ENCODE assay signal across 8 cellular contexts in genomic region chr5:74639538-74640449, GRCh38. TPM values are rescaled to one million over a fixed set of nuclear protein-coding genes. Genes with fewer than 3 reads are reported as not detected.
DNase-seq lines count a peak whose midpoint lies in the region; ATAC-seq and TF ChIP-seq lines count a peak whose summit lies in the region.

No MANE protein-coding gene starts in this region.

- peak overlapping the region; percentile 59 to 79 (median 76) for H3K4me3 ChIP-seq in Peyer's patch
- H3K4me3 ChIP-seq in heart right ventricle = peak overlapping the region; percentile 36 to 89 (median 81)
- peak overlapping the region; percentile 78 for H3K4me3 ChIP-seq in psoas muscle

- peak in 3 of 6 experiments; percentile 28 to 38 (median 32) for TF ChIP-seq CTCF in Peyer's patch (IDR thresholded peaks at IDR 0.05)
- peak in 2 of 9 donors; percentile 7 to 15 for TF ChIP-seq CTCF in heart right ventricle (IDR thresholded peaks at IDR 0.05)
- TF ChIP-seq CTCF in psoas muscle (IDR thresholded peaks at IDR 0.05) = peak; percentile 23

- TF ChIP-seq POLR2A in Peyer's patch (IDR thresholded peaks at IDR 0.05) = no peak

- H3K27ac ChIP-seq in Peyer's patch = peak overlapping the region; percentile 78 to 95 (median 90)
- H3K27ac ChIP-seq in heart right ventricle = peak overlapping the region; percentile 61 to 97 (median 92)
- H3K27ac ChIP-seq in psoas muscle = peak overlapping the region; percentile 82

- 1% methylated on average over 60 to 61 of the region's 61 CpGs for WGBS in heart right ventricle, 2 donors
- WGBS in psoas muscle, 3 donors = 0 to 1% (median 0%) methylated on average over 51 to 61 of the region's 61 CpGs

- peaks cover 0 to 7% of the 10 kb centered on the region in 2 donors for H3K36me3 Mint-ChIP-seq in activated naive CD4-positive, alpha-beta T cell treated with anti-CD3 and anti-CD28 coated beads, Interleukin-2, amount 50 U/mL, for 72 hours

- H3K27me3 ChIP-seq in Peyer's patch (no peaks in the 10 kb centered on the region), heart right ventricle (no peaks in the 10 kb centered on the region), psoas muscle (ENCODE audit: insufficient read depth in 3 of 3, low read length in 2 of 3) (no peaks in the 10 kb centered on the region)

- DNase-seq in ACHN (peak; percentile 43), Peyer's patch (peak in 1 of 3 donors; percentile 74), heart right ventricle (peak; percentile 23 to 53), psoas muscle (peak; percentile 62 to 75), iPS-NIHi7 (ENCODE audit: extremely low spot score) (no peak)
- peak in 1 of 2 donors; percentile 55 for DNase-seq in activated naive CD4-positive, alpha-beta T cell treated with anti-CD3 and anti-CD28 coated beads, Interleukin-2, amount 50 U/mL, for 72 hours (ENCODE audit: low spot score in 2 of 2)

- H3K9me3 ChIP-seq in Peyer's patch = no peaks in the 10 kb centered on the region
- H3K9me3 ChIP-seq in heart right ventricle = no peaks in the 10 kb centered on the region
- H3K9me3 ChIP-seq in psoas muscle = no peaks in the 10 kb centered on the region

- H3K4me1 ChIP-seq in Peyer's patch (peaks cover 0 to 28% (median 3%) of the 10 kb centered on the region in 4 donors), heart right ventricle (peaks cover 5 to 66% (median 43%) of the 10 kb centered on the region in 9 donors), psoas muscle (peaks cover 18% of the 10 kb centered on the region)

- peak; percentile 20 for ATAC-seq in GM18867 (IDR thresholded peaks at IDR 0.05; ENCODE audit: unreplicated experiment)
- peak; percentile 13 for ATAC-seq in HG03103 (IDR thresholded peaks at IDR 0.05; ENCODE audit: low read depth, unreplicated experiment)
- peak; percentile 42 to 45 for ATAC-seq in activated naive CD4-positive, alpha-beta T cell treated with anti-CD3 and anti-CD28 coated beads, Interleukin-2, amount 50 U/mL, for 72 hours
- ATAC-seq in heart right ventricle = peak; percentile 27 to 67 (median 34)
- peak; percentile 61 to 71 (median 66) for ATAC-seq in psoas muscle

- intact Hi-C loops in heart right ventricle (cut with DNase I) = loop anchor here (2.0 to 10.0 kb wide), 25 partner anchors 55 to 1045 kb away; no protein-coding TSS in a partner anchor
- intact Hi-C loops in psoas muscle (cut with DNase I) = loop anchor here (2.0 to 10.0 kb wide), 7 partner anchors 235 to 652 kb away; no protein-coding TSS in a partner anchor

- no peaks in the 10 kb centered on the region for H3K9me3 Mint-ChIP-seq in activated naive CD4-positive, alpha-beta T cell treated with anti-CD3 and anti-CD28 coated beads, Interleukin-2, amount 50 U/mL, for 72 hours

- in situ Hi-C loops in ACHN (cut with HindIII; ENCODE audit: low pct_ligation_motif_present, low pct_unique_long_range_greater_than_20kb, low sequenced_read_pairs) = no loop called here

- peak overlapping the region; percentile 12 to 49 for H3K27ac Mint-ChIP-seq in activated naive CD4-positive, alpha-beta T cell treated with anti-CD3 and anti-CD28 coated beads, Interleukin-2, amount 50 U/mL, for 72 hours

- H3K36me3 ChIP-seq in Peyer's patch (peaks cover 0 to 13% (median 0%) of the 10 kb centered on the region in 3 donors), heart right ventricle (peaks cover 0 to 20% (median 4%) of the 10 kb centered on the region in 9 donors), psoas muscle (ENCODE audit: insufficient read depth in 1 of 2, low read depth in 1 of 2) (peaks cover 0 to 14% of the 10 kb centered on the region in 2 donors)

RNA-seq across cellular contexts. Expression of gene ENC1, which starts 0.7 kb away (rescaled TPM):
- 100 to 1,000 TPM in 1 of 4 donors, 10 to 100 TPM in 3; 28.7 to 123 (median 40.0) TPM for total RNA-seq in Peyer's patch
- under 1 TPM; 0.75 to 0.99 TPM for total RNA-seq in activated naive CD4-positive, alpha-beta T cell treated with anti-CD3 and anti-CD28 coated beads, Interleukin-2, amount 50 U/mL, for 72 hours
- 1 to 10 TPM; 2.8 to 9.1 (median 4.0) TPM for total RNA-seq in heart right ventricle
- polyA plus RNA-seq in heart right ventricle = 1 to 10 TPM; 2.1 to 2.6 TPM
- 10 to 100 TPM in 2 of 4 donors, 1 to 10 TPM in 2; 2.4 to 28.3 (median 10.6) TPM for total RNA-seq in psoas muscle
- polyA plus RNA-seq in psoas muscle = 1 to 10 TPM in 2 of 3 donors, under 1 TPM in 1; 0.58 to 2.8 (median 1.1) TPM

RNA-seq across cellular contexts. Expression of gene HEXB, which starts 45.2 kb away (rescaled TPM):
- total RNA-seq in Peyer's patch (100 to 1,000 TPM in 3 of 4 donors, 10 to 100 TPM in 1; 99.0 to 143 (median 125) TPM), heart right ventricle (100 to 1,000 TPM in 8 of 10 donors, 10 to 100 TPM in 2; 79.4 to 225 (median 115) TPM), psoas muscle (10 to 100 TPM; 48.1 to 63.3 (median 50.3) TPM)
- 10 to 100 TPM; 47.1 to 71.3 TPM for total RNA-seq in activated naive CD4-positive, alpha-beta T cell treated with anti-CD3 and anti-CD28 coated beads, Interleukin-2, amount 50 U/mL, for 72 hours
- polyA plus RNA-seq in heart right ventricle (10 to 100 TPM; 68.7 to 93.8 TPM), psoas muscle (10 to 100 TPM; 31.0 to 48.4 (median 43.9) TPM)

Comparison
In these comparisons a context has a peak if more than half of its experiments do, and no peak if none do; other contexts are left out.
1. ATAC-seq: peak in every context shown above with its lines; median percentile 66 in psoas muscle; 44 in activated naive CD4-positive, alpha-beta T cell treated with anti-CD3 and anti-CD28 coated beads, Interleukin-2, amount 50 U/mL, for 72 hours; 34 in heart right ventricle; 20 in GM18867; 13 in HG03103.